Comparison of ENCODE assay signal across 1 cellular context in genomic region chr10:84139126-84140035, GRCh38.
TF ChIP-seq lines count a peak whose summit lies in the region.

A gene with protein sequence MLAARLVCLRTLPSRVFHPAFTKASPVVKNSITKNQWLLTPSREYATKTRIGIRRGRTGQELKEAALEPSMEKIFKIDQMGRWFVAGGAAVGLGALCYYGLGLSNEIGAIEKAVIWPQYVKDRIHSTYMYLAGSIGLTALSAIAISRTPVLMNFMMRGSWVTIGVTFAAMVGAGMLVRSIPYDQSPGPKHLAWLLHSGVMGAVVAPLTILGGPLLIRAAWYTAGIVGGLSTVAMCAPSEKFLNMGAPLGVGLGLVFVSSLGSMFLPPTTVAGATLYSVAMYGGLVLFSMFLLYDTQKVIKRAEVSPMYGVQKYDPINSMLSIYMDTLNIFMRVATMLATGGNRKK (plus strand): TSS chr10:84139509. CDS start chr10:84141501, 1,992 bp downstream.

TF ChIP-seq in HepG2, 621 proteins besides CTCF, POLR2A, EP300 and RAD21 (continued from another document and continues in another):
- 0 out of 2 replicates have a peak, but pooled peaks have one; percentile 14 for TF ChIP-seq SKIL (CRISPR knock-in tag; IDR thresholded peaks at IDR 0.05; ENCODE audit: borderline replicate concordance)
- TF ChIP-seq ARID5B (CRISPR knock-in tag; IDR thresholded peaks at IDR 0.05), result peak; percentile 53
- TF ChIP-seq TEAD3 (CRISPR knock-in tag; optimal IDR thresholded peaks at IDR 0.05; ENCODE audit: borderline replicate concordance), result no peak
- peak; percentile 99 for TF ChIP-seq CREM (IDR thresholded peaks at IDR 0.05)
- TF ChIP-seq CREM (CRISPR knock-in tag; IDR thresholded peaks at IDR 0.05), result peak; percentile 93
- TF ChIP-seq ZNF549 (CRISPR knock-in tag; IDR thresholded peaks at IDR 0.05), result peak; percentile 59; the same call in 1 of the 2 replicates
- TF ChIP-seq ZNF7 (CRISPR knock-in tag; IDR thresholded peaks at IDR 0.05), result no peak
- TF ChIP-seq PHF8 (CRISPR knock-in tag; IDR thresholded peaks at IDR 0.05), result peak; percentile 99
- peak; percentile 44; the same call in 1 of the 2 replicates for TF ChIP-seq ARNTL (CRISPR knock-in tag; IDR thresholded peaks at IDR 0.05)
- TF ChIP-seq NCOR1 (IDR thresholded peaks at IDR 0.05; ENCODE audit: borderline replicate concordance, low read length), result peak; percentile 21; the same call in 1 of the 2 replicates
- TF ChIP-seq ZFP36L2 (CRISPR knock-in tag; IDR thresholded peaks at IDR 0.05), result no peak
- 0 out of 2 replicates have a peak, but pooled peaks have one; percentile 28 for TF ChIP-seq ZNF234 (CRISPR knock-in tag; conservative IDR thresholded peaks at IDR 0.05)
- peak; percentile 69; the same call in 1 of the 2 replicates for TF ChIP-seq RFXAP (CRISPR knock-in tag; IDR thresholded peaks at IDR 0.05; ENCODE audit: borderline replicate concordance)
- TF ChIP-seq GATAD2A (CRISPR knock-in tag; IDR thresholded peaks at IDR 0.05), result peak; percentile 39; the same call in 1 of the 2 replicates
- no peak for TF ChIP-seq SOX13 (IDR thresholded peaks at IDR 0.05)
- TF ChIP-seq SOX13 (CRISPR knock-in tag; conservative IDR thresholded peaks at IDR 0.05 in 1 of 2, IDR thresholded peaks at IDR 0.05 in 1 of 2), result no peak
- TF ChIP-seq ZNF607 (CRISPR knock-in tag; IDR thresholded peaks at IDR 0.05; ENCODE audit: borderline replicate concordance), result peak; percentile 65; the same call in 1 of the 2 replicates
- no peak for TF ChIP-seq ZNF292 (CRISPR knock-in tag; IDR thresholded peaks at IDR 0.05; ENCODE audit: borderline replicate concordance, low read depth)
- TF ChIP-seq ISX (CRISPR knock-in tag; conservative IDR thresholded peaks at IDR 0.05), result no peak; the same call in 1 of the 2 replicates
- TF ChIP-seq CCDC6 (CRISPR knock-in tag; IDR thresholded peaks at IDR 0.05), result no peak
- no peak for TF ChIP-seq ZNF282 (IDR thresholded peaks at IDR 0.05; ENCODE audit: partially characterized antibody)
- TF ChIP-seq, protein P1, sequence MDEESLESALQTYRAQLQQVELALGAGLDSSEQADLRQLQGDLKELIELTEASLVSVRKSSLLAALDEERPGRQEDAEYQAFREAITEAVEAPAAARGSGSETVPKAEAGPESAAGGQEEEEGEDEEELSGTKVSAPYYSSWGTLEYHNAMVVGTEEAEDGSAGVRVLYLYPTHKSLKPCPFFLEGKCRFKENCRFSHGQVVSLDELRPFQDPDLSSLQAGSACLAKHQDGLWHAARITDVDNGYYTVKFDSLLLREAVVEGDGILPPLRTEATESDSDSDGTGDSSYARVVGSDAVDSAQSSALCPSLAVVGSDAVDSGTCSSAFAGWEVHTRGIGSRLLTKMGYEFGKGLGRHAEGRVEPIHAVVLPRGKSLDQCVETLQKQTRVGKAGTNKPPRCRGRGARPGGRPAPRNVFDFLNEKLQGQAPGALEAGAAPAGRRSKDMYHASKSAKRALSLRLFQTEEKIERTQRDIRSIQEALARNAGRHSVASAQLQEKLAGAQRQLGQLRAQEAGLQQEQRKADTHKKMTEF (CRISPR knock-in tag; IDR thresholded peaks at IDR 0.05), result peak; percentile 91
- TF ChIP-seq NFYC (CRISPR knock-in tag; IDR thresholded peaks at IDR 0.05), result peak; percentile 92
- TF ChIP-seq DZIP1 (CRISPR knock-in tag; IDR thresholded peaks at IDR 0.05), result peak; percentile 90
- no peak for TF ChIP-seq ERF (CRISPR knock-in tag; IDR thresholded peaks at IDR 0.05)
- no peak for TF ChIP-seq CBX2 (IDR thresholded peaks at IDR 0.05; ENCODE audit: low read depth, low read length)
- no peak for TF ChIP-seq CBX2 (CRISPR knock-in tag; IDR thresholded peaks at IDR 0.05; ENCODE audit: low read depth)
- TF ChIP-seq NFIC (IDR thresholded peaks at IDR 0.05; ENCODE audit: low read length), result no peak; the same call in 1 of the 2 replicates
- TF ChIP-seq, protein P2, sequence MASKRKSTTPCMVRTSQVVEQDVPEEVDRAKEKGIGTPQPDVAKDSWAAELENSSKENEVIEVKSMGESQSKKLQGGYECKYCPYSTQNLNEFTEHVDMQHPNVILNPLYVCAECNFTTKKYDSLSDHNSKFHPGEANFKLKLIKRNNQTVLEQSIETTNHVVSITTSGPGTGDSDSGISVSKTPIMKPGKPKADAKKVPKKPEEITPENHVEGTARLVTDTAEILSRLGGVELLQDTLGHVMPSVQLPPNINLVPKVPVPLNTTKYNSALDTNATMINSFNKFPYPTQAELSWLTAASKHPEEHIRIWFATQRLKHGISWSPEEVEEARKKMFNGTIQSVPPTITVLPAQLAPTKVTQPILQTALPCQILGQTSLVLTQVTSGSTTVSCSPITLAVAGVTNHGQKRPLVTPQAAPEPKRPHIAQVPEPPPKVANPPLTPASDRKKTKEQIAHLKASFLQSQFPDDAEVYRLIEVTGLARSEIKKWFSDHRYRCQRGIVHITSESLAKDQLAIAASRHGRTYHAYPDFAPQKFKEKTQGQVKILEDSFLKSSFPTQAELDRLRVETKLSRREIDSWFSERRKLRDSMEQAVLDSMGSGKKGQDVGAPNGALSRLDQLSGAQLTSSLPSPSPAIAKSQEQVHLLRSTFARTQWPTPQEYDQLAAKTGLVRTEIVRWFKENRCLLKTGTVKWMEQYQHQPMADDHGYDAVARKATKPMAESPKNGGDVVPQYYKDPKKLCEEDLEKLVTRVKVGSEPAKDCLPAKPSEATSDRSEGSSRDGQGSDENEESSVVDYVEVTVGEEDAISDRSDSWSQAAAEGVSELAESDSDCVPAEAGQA (IDR thresholded peaks at IDR 0.05; ENCODE audit: low read depth), result peak; percentile 99
- TF ChIP-seq, protein P2 (CRISPR knock-in tag; IDR thresholded peaks at IDR 0.05; ENCODE audit: borderline replicate concordance), result 0 out of 2 replicates have a peak, but pooled peaks have one; percentile 53
- TF ChIP-seq MTA1 (CRISPR knock-in tag; IDR thresholded peaks at IDR 0.05; ENCODE audit: borderline replicate concordance), result peak; percentile 64; the same call in 1 of the 2 replicates
- TF ChIP-seq ZFP82 (CRISPR knock-in tag; IDR thresholded peaks at IDR 0.05; ENCODE audit: borderline replicate concordance), result peak; percentile 92; the same call in 1 of the 2 replicates
- peak; percentile 62; the same call in 1 of the 2 replicates for TF ChIP-seq TEF (CRISPR knock-in tag; IDR thresholded peaks at IDR 0.05)
- TF ChIP-seq ZNF12 (CRISPR knock-in tag; IDR thresholded peaks at IDR 0.05), result no peak; the same call in 1 of the 2 replicates
- TF ChIP-seq ZXDC (CRISPR knock-in tag; IDR thresholded peaks at IDR 0.05), result no peak
- peak; percentile 78; the same call in 1 of the 2 replicates for TF ChIP-seq BORCS8-MEF2B (CRISPR knock-in tag; IDR thresholded peaks at IDR 0.05)
- TF ChIP-seq ZNF557 (CRISPR knock-in tag; IDR thresholded peaks at IDR 0.05), result no peak
- peak; percentile 89 to 97 for TF ChIP-seq ATF4 (CRISPR knock-in tag; IDR thresholded peaks at IDR 0.05)
- peak; percentile 77 for TF ChIP-seq TAF1 (CRISPR knock-in tag; IDR thresholded peaks at IDR 0.05)
